ENCODE assay signal across 18 cellular contexts in genomic region chr4:129623233-129623632, GRCh38.
DNase-seq lines count a peak whose midpoint lies in the region; ATAC-seq, FAIRE-seq and TF ChIP-seq lines count a peak whose summit lies in the region.
"Had no signal": no experiment of that assay in that cellular context is flagged by ENCODE, and none has a peak within 500 bp of the region (broad histone marks: within the 10 kb centered on the region; RNA-seq: fewer than 3 reads in every experiment).

No MANE protein-coding gene starts in this region.

- TF ChIP-seq CTCF in liver (IDR thresholded peaks at IDR 0.05; ENCODE audit: low read depth, low read length, missing input control) (no peak), HepG2 (CRISPR knock-in tag; IDR thresholded peaks at IDR 0.05) (no peak), NB4 (IDR thresholded peaks at IDR 0.05; ENCODE audit: low read depth, low read length) (no peak), esophagus muscularis mucosa (IDR thresholded peaks at IDR 0.05) (no peak), PC-3 (conservative IDR thresholded peaks at IDR 0.05; ENCODE audit: low read depth, low read length) (no peak)

- H3K4me1 ChIP-seq in liver (ENCODE audit: control insufficient read depth in 4 of 4, insufficient read depth in 4 of 4, low read length in 3 of 4) (peaks cover 0 to 8% (median 0%) of the 10 kb centered on the region in 4 donors), HepG2 (ENCODE audit: insufficient read depth, low read length) (no peaks in the 10 kb centered on the region), adipocyte (ENCODE audit: control insufficient read depth, insufficient read depth, low read length) (no peaks in the 10 kb centered on the region), esophagus muscularis mucosa (no peaks in the 10 kb centered on the region), PC-3 (ENCODE audit: insufficient read depth, low read length) (no peaks in the 10 kb centered on the region)
- H3K4me1 ChIP-seq: suprapubic skin had no signal

- 19% methylated on average over 3 of the region's 3 CpGs for WGBS in liver
- WGBS in HepG2 (ENCODE audit: low lambda C conversion rate) = 7% methylated on average over 3 of the region's 3 CpGs
- WGBS in esophagus muscularis mucosa = 62% methylated on average over 3 of the region's 3 CpGs

- H3K4me3 ChIP-seq in liver (ENCODE audit: low read depth in 1 of 3, low read length in 3 of 3) (no peak overlapping the region), HepG2 (replicated peaks in 1 of 3; ENCODE audit: insufficient read depth in 1 of 3, low read depth in 2 of 3, low read length in 3 of 3) (no peak overlapping the region), NB4 (ENCODE audit: low read depth, low read length) (no peak overlapping the region), adipocyte (ENCODE audit: low read length) (no peak overlapping the region), esophagus muscularis mucosa (no peak overlapping the region), PC-3 (ENCODE audit: low read length) (no peak overlapping the region)
- H3K4me3 ChIP-seq: coronary artery, suprapubic skin had no signal

- H3K27ac ChIP-seq in liver (ENCODE audit: low read depth in 1 of 2, low read length in 2 of 2) (no peak overlapping the region), HepG2 (ENCODE audit: extremely low read length, insufficient read depth, low read length) (no peak overlapping the region), esophagus muscularis mucosa (replicated peaks in 1 of 4) (no peak overlapping the region), PC-3 (ENCODE audit: low read length) (no peak overlapping the region)
- H3K27ac ChIP-seq: coronary artery, suprapubic skin had no signal

- no peak for ATAC-seq in HepG2
- no peak for ATAC-seq in GM18505 (IDR thresholded peaks at IDR 0.05; ENCODE audit: unreplicated experiment)
- no peak for ATAC-seq in PC-3
- no peak for ATAC-seq in GM18868 (IDR thresholded peaks at IDR 0.05; ENCODE audit: unreplicated experiment)
- ATAC-seq: activated CD4-positive, CD25-positive, alpha-beta regulatory T cell treated with anti-CD3 and anti-CD28 coated beads, Interleukin-2, amount 50 U/mL, for 24 hours had no signal

- intact Hi-C loops in HepG2 (cut with micrococcal nuclease; ENCODE audit: unreplicated experiment) (no loop called here), esophagus muscularis mucosa (cut with DNase I) (no loop called here), PC-3 (cut with micrococcal nuclease) (no loop called here)

- DNase-seq in HepG2 (ENCODE audit: low spot score) (no peak), NB4 (ENCODE audit: low read depth) (peak; percentile 96), adipocyte (ENCODE audit: low read depth) (peak; percentile 31), esophagus muscularis mucosa (ENCODE audit: extremely low spot score) (no peak), PC-3 (no peak)
- DNase-seq: activated naive CD8-positive, alpha-beta T cell treated with anti-CD3 and anti-CD28 coated beads for 36 hours; CD8-positive, alpha-beta memory T cell; DMS79; NCI-H187; T1000 had no signal

- peak in 1 of 2 donors; percentile 16 for TF ChIP-seq RAD21 in liver (IDR thresholded peaks at IDR 0.05)
- no peak for TF ChIP-seq RAD21 in HepG2 (CRISPR knock-in tag; IDR thresholded peaks at IDR 0.05)

- TF ChIP-seq POLR2A in HepG2 (IDR thresholded peaks at IDR 0.05; ENCODE audit: insufficient read depth in 1 of 2, low read depth in 2 of 2, low read length in 2 of 2) (no peak), NB4 (IDR thresholded peaks at IDR 0.05; ENCODE audit: extremely low read depth, insufficient read length) (peak; percentile 34), esophagus muscularis mucosa (IDR thresholded peaks at IDR 0.05; ENCODE audit: low read depth) (no peak), GM18505 (IDR thresholded peaks at IDR 0.05; ENCODE audit: borderline replicate concordance, extremely low read depth, insufficient read depth, insufficient read length) (no peak)

- H3F3A ChIP-seq in PC-3 (ENCODE audit: low read length, unreplicated experiment) = no peaks in the 10 kb centered on the region

- H3K9me2 ChIP-seq in PC-3 (replicated peaks; ENCODE audit: low read length) = no peaks in the 10 kb centered on the region

- H3K36me3 ChIP-seq in liver (ENCODE audit: control insufficient read depth in 4 of 4, insufficient read depth in 3 of 4, low read depth in 1 of 4, low read length in 3 of 4) (no peaks in the 10 kb centered on the region), HepG2 (replicated peaks in 1 of 2; ENCODE audit: control insufficient read depth in 1 of 2, insufficient read depth in 2 of 2, low read length in 2 of 2) (no peaks in the 10 kb centered on the region), adipocyte (ENCODE audit: control insufficient read depth, insufficient read depth, low read length, severe bottlenecking) (no peaks in the 10 kb centered on the region), esophagus muscularis mucosa (no peaks in the 10 kb centered on the region), PC-3 (ENCODE audit: low read depth, low read length) (no peaks in the 10 kb centered on the region)
- H3K36me3 ChIP-seq: suprapubic skin had no signal

- in situ Hi-C loops in HepG2 (cut with HindIII; ENCODE audit: extremely low pct_ligation_motif_present, low pct_unique_long_range_greater_than_20kb) = no loop called here

- H3K27me3 ChIP-seq in liver (ENCODE audit: control insufficient read depth in 4 of 4, insufficient read depth in 4 of 4, low read length in 3 of 4) = no peaks in the 10 kb centered on the region
- H3K27me3 ChIP-seq in HepG2 (ENCODE audit: control insufficient read depth in 1 of 2, insufficient read depth in 2 of 2, low read length in 2 of 2) = no peaks in the 10 kb centered on the region
- no peaks in the 10 kb centered on the region for H3K27me3 ChIP-seq in adipocyte (replicated peaks; ENCODE audit: control insufficient read depth, insufficient read depth, low read length)
- no peaks in the 10 kb centered on the region for H3K27me3 ChIP-seq in esophagus muscularis mucosa
- H3K27me3 ChIP-seq in PC-3 (ENCODE audit: low read length) = no peaks in the 10 kb centered on the region
- H3K27me3 ChIP-seq: suprapubic skin had no signal

- no TSS peak for BruUV-seq in HepG2 (replicated peaks; lab: Mats Ljungman, UMichigan)
- no TSS peak for BruUV-seq in PC-3 (replicated peaks; lab: Mats Ljungman, UMichigan)

- H2AFZ ChIP-seq in HepG2 (ENCODE audit: low read length) = no peak overlapping the region
- no peak overlapping the region for H2AFZ ChIP-seq in PC-3 (ENCODE audit: low read length)

- H4K20me1 ChIP-seq in HepG2 (ENCODE audit: insufficient read depth, low read length) (no peaks in the 10 kb centered on the region), PC-3 (ENCODE audit: low read length) (no peaks in the 10 kb centered on the region)

- no peaks in the 10 kb centered on the region for H3K9me3 ChIP-seq in liver (ENCODE audit: control insufficient read depth in 4 of 4, low read length in 3 of 4)
- no peaks in the 10 kb centered on the region for H3K9me3 ChIP-seq in HepG2 (ENCODE audit: low read length)
- H3K9me3 ChIP-seq in adipocyte (ENCODE audit: control insufficient read depth, low read length) = no peaks in the 10 kb centered on the region
- no peaks in the 10 kb centered on the region for H3K9me3 ChIP-seq in esophagus muscularis mucosa
- no peaks in the 10 kb centered on the region for H3K9me3 ChIP-seq in PC-3 (ENCODE audit: low read length)
- H3K9me3 ChIP-seq: suprapubic skin had no signal

- CTCF ChIA-PET in HepG2 (lab: Yijun Ruan, JAX; ENCODE audit: low intra/inter-chr PET ratio, low total read pairs) = no interaction called here
- CTCF ChIA-PET in PC-3 (lab: Charles Lee) = no interaction called here

- POLR2A ChIA-PET in HepG2 (lab: Yijun Ruan, JAX) = no interaction called here
- POLR2A ChIA-PET in PC-3 (lab: Charles Lee; ENCODE audit: unreplicated experiment) = no interaction called here

- FAIRE-seq in HepG2 (lab: Jason Lieb, UNC) = no peak
- FAIRE-seq: endothelial cell of umbilical vein, islet of Langerhans had no signal

- TF ChIP-seq EP300 in HepG2 (IDR thresholded peaks at IDR 0.05; ENCODE audit: low read depth in 2 of 2, low read length in 2 of 2) (no peak), HepG2 (CRISPR knock-in tag; IDR thresholded peaks at IDR 0.05; ENCODE audit: borderline replicate concordance) (no peak), esophagus muscularis mucosa (IDR thresholded peaks at IDR 0.05) (no peak)

- H3K79me2 ChIP-seq in HepG2 (ENCODE audit: insufficient read depth, low read length) = no peaks in the 10 kb centered on the region
- no peaks in the 10 kb centered on the region for H3K79me2 ChIP-seq in PC-3 (ENCODE audit: low read length)

- no peak overlapping the region for H3K4me2 ChIP-seq in HepG2 (ENCODE audit: low read depth, low read length)
- H3K4me2 ChIP-seq in PC-3 (ENCODE audit: low read length) = no peak overlapping the region

- H3K9ac ChIP-seq in liver (ENCODE audit: low read depth in 1 of 2, low read length in 2 of 2) (no peak overlapping the region), HepG2 (ENCODE audit: insufficient read depth, low read depth, low read length) (no peak overlapping the region), adipocyte (ENCODE audit: low read length) (no peak overlapping the region), PC-3 (ENCODE audit: low read length) (no peak overlapping the region)

TF ChIP-seq in liver, 16 proteins besides CTCF, POLR2A, EP300 and RAD21 (continues in another document):
- peak; percentile 56 for TF ChIP-seq SP1 (IDR thresholded peaks at IDR 0.05)

TF ChIP-seq in HepG2, 621 proteins besides CTCF, POLR2A, EP300 and RAD21 (continues in another document):
- TF ChIP-seq ATF3 (CRISPR knock-in tag; IDR thresholded peaks at IDR 0.05) (no peak), ZBTB21 (CRISPR knock-in tag; IDR thresholded peaks at IDR 0.05) (no peak), ZNF772 (CRISPR knock-in tag; IDR thresholded peaks at IDR 0.05) (no peak), YY1 (IDR thresholded peaks at IDR 0.05; ENCODE audit: insufficient read depth, insufficient replicate concordance, low read depth, low read length) (no peak), ZNF451 (CRISPR knock-in tag; IDR thresholded peaks at IDR 0.05) (no peak), ZNF17 (CRISPR knock-in tag; IDR thresholded peaks at IDR 0.05) (no peak), CBX2 (IDR thresholded peaks at IDR 0.05; ENCODE audit: low read depth, low read length) (no peak), CBX2 (CRISPR knock-in tag; IDR thresholded peaks at IDR 0.05; ENCODE audit: low read depth) (no peak), ZNF720 (CRISPR knock-in tag; IDR thresholded peaks at IDR 0.05) (no peak)

Comparison
In these comparisons a context has a peak if more than half of its experiments do, and no peak if none do; other contexts are left out.
1. DNase-seq: peak in NB4 (single experiment) and adipocyte (single experiment); none in HepG2 (single experiment), esophagus muscularis mucosa (single experiment) and PC-3 (single experiment).